In genomic region chr9:128020692-128021091, GRCh38 we compare ENCODE assay signal across 12 cellular contexts. TPM values are rescaled to one million over a fixed set of nuclear protein-coding genes. Genes with fewer than 3 reads are reported as not detected.
DNase-seq lines count a peak whose midpoint lies in the region; ATAC-seq and TF ChIP-seq lines count a peak whose summit lies in the region.
"Had no signal": no experiment of that assay in that cellular context is flagged by ENCODE, and none has a peak within 500 bp of the region (broad histone marks: within the 10 kb centered on the region; RNA-seq: fewer than 3 reads in every experiment).

No MANE protein-coding gene starts in this region.

- peaks cover 0 to 2% (median 0%) of the 10 kb centered on the region in 5 donors for H3K27me3 Mint-ChIP-seq in naive thymus-derived CD4-positive, alpha-beta T cell

- H3K4me3 ChIP-seq in HFF-Myc (replicated peaks; ENCODE audit: low read depth, low read length) (no peak overlapping the region), astrocyte of the spinal cord (ENCODE audit: low read depth, low read length) (no peak overlapping the region)
- H3K4me3 ChIP-seq in naive thymus-derived CD4-positive, alpha-beta T cell (ENCODE audit: low read length): no peak overlapping the region

- no peaks in the 10 kb centered on the region for H3K36me3 ChIP-seq in naive thymus-derived CD4-positive, alpha-beta T cell (ENCODE audit: control insufficient read depth in 2 of 3, insufficient read depth in 3 of 3, low read length in 3 of 3)

- H3K4me1 ChIP-seq in naive thymus-derived CD4-positive, alpha-beta T cell (ENCODE audit: control insufficient read depth in 2 of 2, insufficient read depth in 2 of 2, low read length in 2 of 2): peaks cover 46 to 47% of the 10 kb centered on the region in 2 donors

- peak overlapping the region in 6 of 10 donors; percentile 30 to 90 (median 60) for H3K4me3 Mint-ChIP-seq in naive thymus-derived CD4-positive, alpha-beta T cell
- H3K4me3 Mint-ChIP-seq: nephron had no signal

- peak overlapping the region; percentile 4 for H3K27ac ChIP-seq in naive thymus-derived CD4-positive, alpha-beta T cell (ENCODE audit: low read depth, low read length)
- H3K27ac ChIP-seq: HL-60 had no signal

- peaks cover 40 to 83% (median 70%) of the 10 kb centered on the region in 7 donors for H3K4me1 Mint-ChIP-seq in naive thymus-derived CD4-positive, alpha-beta T cell

- H3K36me3 Mint-ChIP-seq in naive thymus-derived CD4-positive, alpha-beta T cell: peaks cover 0 to 4% (median 0%) of the 10 kb centered on the region in 5 donors
- H3K36me3 Mint-ChIP-seq: activated naive CD4-positive, alpha-beta T cell treated with anti-CD3 and anti-CD28 coated beads, Interleukin-2, amount 50 U/mL, for 72 hours had no signal

- TF ChIP-seq CTCF in HFF-Myc (IDR thresholded peaks at IDR 0.05; ENCODE audit: low read depth, low read length, missing control alignments) (peak; percentile 35), astrocyte of the spinal cord (IDR thresholded peaks at IDR 0.05; ENCODE audit: low read depth, low read length) (peak; percentile 16)

- H3K9me3 Mint-ChIP-seq in naive thymus-derived CD4-positive, alpha-beta T cell: peaks cover 0 to under 1% (median 0%) of the 10 kb centered on the region in 11 donors
- H3K9me3 Mint-ChIP-seq: activated naive CD4-positive, alpha-beta T cell treated with anti-CD3 and anti-CD28 coated beads, Interleukin-2, amount 50 U/mL, for 72 hours; nephron had no signal

- H3K27ac Mint-ChIP-seq in naive thymus-derived CD4-positive, alpha-beta T cell: peak overlapping the region; percentile 79 to 100 (median 98)

- in situ Hi-C loops in astrocyte of the spinal cord (cut with HindIII; ENCODE audit: low sequenced_read_pairs): no loop called here

- intact Hi-C loops in naive thymus-derived CD4-positive, alpha-beta T cell (cut with micrococcal nuclease): no loop called here

- ATAC-seq in naive thymus-derived CD4-positive, alpha-beta T cell: no peak
- ATAC-seq in HG02885 (IDR thresholded peaks at IDR 0.05; ENCODE audit: poor library complexity, unreplicated experiment): no peak
- ATAC-seq: activated naive CD4-positive, alpha-beta T cell treated with anti-CD3 and anti-CD28 coated beads, Interleukin-2, amount 50 U/mL, for 72 hours had no signal

- H3K9me3 ChIP-seq in naive thymus-derived CD4-positive, alpha-beta T cell (ENCODE audit: control insufficient read depth in 2 of 3, low read length in 3 of 3): no peaks in the 10 kb centered on the region

- DNase-seq in ELF-1 (ENCODE audit: low read depth, low spot score) (peak; percentile 83), HFF-Myc (ENCODE audit: extremely low read depth, low read depth) (no peak), astrocyte of the spinal cord (ENCODE audit: low read depth, low spot score) (no peak), midbrain (lab: John Stamatoyannopoulos, UW) (no peak), mucosa of gallbladder (ENCODE audit: low spot score) (no peak)
- DNase-seq in naive thymus-derived CD4-positive, alpha-beta T cell: no peak
- DNase-seq: OCI-M1; stimulated activated naive CD4-positive, alpha-beta T cell had no signal

- POLR2A ChIA-PET in naive thymus-derived CD4-positive, alpha-beta T cell (lab: Charles Lee): interaction anchor here (0.6 to 28.4 kb wide), 5 partner anchors 10 to 50 kb away, joined by 3 to 1511 read pairs (median 28); partner anchors contain the start of gene EEIG1

- no peaks in the 10 kb centered on the region for H3K27me3 ChIP-seq in naive thymus-derived CD4-positive, alpha-beta T cell (ENCODE audit: control insufficient read depth in 2 of 2, insufficient read depth in 2 of 2, low read length in 2 of 2)

- CTCF ChIA-PET in naive thymus-derived CD4-positive, alpha-beta T cell (lab: Charles Lee): interaction anchor here (0.7 to 17.1 kb wide), 3 partner anchors 13 to 78 kb away, joined by 3 to 262 read pairs (median 8); partner anchors contain the start of gene EEIG1

RNA-seq across cellular contexts. Expression of gene EEIG1, which starts 39.9 kb away (rescaled TPM):
- total RNA-seq in naive thymus-derived CD4-positive, alpha-beta T cell: 100 to 1,000 TPM; 252 to 664 (median 347) TPM
- polyA plus RNA-seq in naive thymus-derived CD4-positive, alpha-beta T cell: 100 to 1,000 TPM; 124 to 297 TPM
- 220 TPM for total RNA-seq in mucosa of gallbladder

RNA-seq across cellular contexts. Expression of gene NAIF1, which starts 46.4 kb away (rescaled TPM):
- total RNA-seq in naive thymus-derived CD4-positive, alpha-beta T cell: 10 to 100 TPM; 10.7 to 13.3 (median 11.8) TPM
- 10 to 100 TPM in 1 of 2 donors, 1 to 10 TPM in 1; 8.6 to 14.8 TPM for polyA plus RNA-seq in naive thymus-derived CD4-positive, alpha-beta T cell
- total RNA-seq in mucosa of gallbladder: 12.0 TPM

RNA-seq across cellular contexts. Expression of gene SLC25A25, which starts 47.3 kb away (rescaled TPM):
- 10 to 100 TPM; 12.4 to 26.3 (median 15.1) TPM for total RNA-seq in naive thymus-derived CD4-positive, alpha-beta T cell
- 10 to 100 TPM in 1 of 2 donors, 1 to 10 TPM in 1; 8.4 to 14.7 TPM for polyA plus RNA-seq in naive thymus-derived CD4-positive, alpha-beta T cell
- 77.7 TPM for total RNA-seq in mucosa of gallbladder
